8 cellular contexts compared by ENCODE assay signal in the genomic region with DNA sequence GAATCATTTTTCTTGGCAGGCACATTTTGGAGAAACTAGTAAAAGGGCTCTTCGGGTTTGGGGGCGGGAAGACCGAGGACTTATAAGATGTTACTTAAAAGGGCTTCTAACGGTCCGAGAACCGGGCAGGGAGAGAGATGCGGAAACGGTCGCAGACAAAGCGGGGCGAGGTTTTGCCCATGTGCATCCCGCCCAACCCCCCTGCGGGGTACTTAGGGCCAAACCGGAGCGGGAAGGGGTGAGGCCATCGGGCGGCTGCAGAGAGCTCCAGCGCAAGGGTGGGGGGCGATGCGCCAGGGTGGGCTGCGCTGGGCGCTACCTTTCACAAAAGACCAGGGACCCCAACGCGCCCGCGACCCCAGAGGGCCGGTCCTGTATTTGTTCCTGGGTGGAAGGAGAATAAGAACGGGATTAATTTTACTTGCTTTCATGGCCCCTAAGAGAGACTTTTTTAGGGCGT. TPM values are rescaled to one million over a fixed set of nuclear protein-coding genes. Genes with fewer than 3 reads are reported as not detected.
DNase-seq lines count a peak whose midpoint lies in the region; ATAC-seq and TF ChIP-seq lines count a peak whose summit lies in the region.

No MANE protein-coding gene starts in this region.

- TSS peak; percentile 27 for BruUV-seq in PC-9 (replicated peaks; lab: Mats Ljungman, UMichigan)

- H3K4me1 ChIP-seq in BE2C = peaks cover 6% of the 10 kb centered on the region
- H3K4me1 ChIP-seq in PC-9 (replicated peaks; ENCODE audit: insufficient read depth) = peaks cover 39% of the 10 kb centered on the region
- H3K4me1 ChIP-seq in foreskin keratinocyte = no peaks in the 10 kb centered on the region
- peaks cover 27% of the 10 kb centered on the region for H3K4me1 ChIP-seq in neuron (ENCODE audit: insufficient read depth, low read length)

- POLR2A ChIA-PET in PC-9 (lab: Charles Lee; ENCODE audit: unreplicated experiment) = interaction anchor here (0.6 to 0.8 kb wide), 3 partner anchors 33 to 124 kb away, joined by 6 to 18 read pairs (median 8); no protein-coding TSS in a partner anchor

- H3K36me3 ChIP-seq in BE2C (peaks cover 53% of the 10 kb centered on the region), PC-9 (ENCODE audit: low read depth) (peaks cover 22% of the 10 kb centered on the region), neuron (ENCODE audit: insufficient read depth, low read length) (peaks cover 43% of the 10 kb centered on the region)

- H3K9me2 ChIP-seq in PC-9 (ENCODE audit: insufficient read depth) = no peaks in the 10 kb centered on the region

- CTCF ChIA-PET in PC-9 (lab: Charles Lee) = interaction anchor here (0.6 to 0.9 kb wide), 2 partner anchors 49 to 367 kb away, joined by 3 to 4 read pairs; no protein-coding TSS in a partner anchor

- ATAC-seq in foreskin keratinocyte = no peak

- peak overlapping the region; percentile 60 for H3K27ac ChIP-seq in PC-9
- H3K27ac ChIP-seq in foreskin keratinocyte = peak overlapping the region; percentile 95

- intact Hi-C loops in PC-9 (cut with micrococcal nuclease; ENCODE audit: unreplicated experiment) = loop anchor here (1.0 to 5.0 kb wide), 4 partner anchors 22 to 373 kb away; a partner anchor contains a TSS

- peak overlapping the region; percentile 84 for H3K4me2 ChIP-seq in PC-9

- peaks cover 3% of the 10 kb centered on the region for H3K27me3 ChIP-seq in BE2C
- H3K27me3 ChIP-seq in PC-9 (ENCODE audit: insufficient read depth, low read depth) = no peaks in the 10 kb centered on the region
- H3K27me3 ChIP-seq in foreskin keratinocyte = no peaks in the 10 kb centered on the region
- no peaks in the 10 kb centered on the region for H3K27me3 ChIP-seq in neuron (ENCODE audit: insufficient read depth, low read length)

- TF ChIP-seq CTCF in BE2C (IDR thresholded peaks at IDR 0.05; ENCODE audit: low read depth, low read length) = no peak
- TF ChIP-seq CTCF in PC-9 (conservative IDR thresholded peaks at IDR 0.05) = no peak
- TF ChIP-seq CTCF in foreskin keratinocyte (conservative IDR thresholded peaks at IDR 0.05) = no peak

- H3K9me3 ChIP-seq in BE2C (no peaks in the 10 kb centered on the region), PC-9 (ENCODE audit: insufficient read depth, low read depth) (no peaks in the 10 kb centered on the region), neuron (ENCODE audit: low read length) (no peaks in the 10 kb centered on the region)

- H3F3A ChIP-seq in PC-9 (ENCODE audit: insufficient read depth, low read depth) = peaks cover 51% of the 10 kb centered on the region

- 0 out of 2 replicates have a peak overlapping the region, but pooled peaks have one; percentile 61 for H2AFZ ChIP-seq in PC-9
- no peak overlapping the region for H2AFZ ChIP-seq in neuron (ENCODE audit: low read depth, low read length)

- peaks cover 43% of the 10 kb centered on the region for H4K20me1 ChIP-seq in PC-9 (ENCODE audit: insufficient read depth)

- H3K79me2 ChIP-seq in PC-9 (ENCODE audit: low read depth) = peaks cover 62% of the 10 kb centered on the region

- DNase-seq in BE2C (peak; percentile 85), HT-29 (ENCODE audit: low spot score) (peak; percentile 68), PC-9 (peak in 1 of 2 experiments; percentile 53), activated gamma-delta T cell treated with Interleukin-2 at 50 U/mL for 16 hours (peak; percentile 59), foreskin keratinocyte (no peak), ureter (ENCODE audit: low spot score) (peak; percentile 83), foreskin melanocyte (no peak)

- H3K4me3 ChIP-seq in BE2C (ENCODE audit: low read depth, low read length) (peak overlapping the region; percentile 96), PC-9 (peak overlapping the region; percentile 85), neuron (ENCODE audit: low read length) (peak overlapping the region; percentile 87)

RNA-seq across cellular contexts. Expression of a gene that starts 0.6 kb away (rescaled TPM):
- polyA plus RNA-seq in BE2C (2012; ENCODE audit: insufficient read depth, insufficient read length, low read depth) = 764 TPM
- total RNA-seq in HT-29 (2014; rRNA removed; shearing (Covaris generic)) = 935 and 959 TPM in 2 replicates
- total RNA-seq in PC-9 (2021) (697 and 901 TPM in 2 replicates), foreskin keratinocyte (1,201 and 1,290 TPM in 2 replicates), ureter (357 TPM)
- 1,224 and 1,454 TPM in 2 replicates for polyA plus RNA-seq in foreskin keratinocyte

RNA-seq across cellular contexts. Expression of a gene that starts 3.7 kb away (rescaled TPM):
- 41.4 TPM for polyA plus RNA-seq in BE2C (2012; ENCODE audit: insufficient read depth, insufficient read length, low read depth)
- 24.8 and 24.9 TPM in 2 replicates for total RNA-seq in HT-29 (2014; rRNA removed; shearing (Covaris generic))
- total RNA-seq in PC-9 (2021) (72.9 and 81.6 TPM in 2 replicates), foreskin keratinocyte (24.8 and 27.4 TPM in 2 replicates), ureter (41.1 TPM)
- 13.9 and 15.8 TPM in 2 replicates for polyA plus RNA-seq in foreskin keratinocyte

RNA-seq across cellular contexts. Expression of a gene that starts 21.7 kb away (rescaled TPM):
- 190 TPM for polyA plus RNA-seq in BE2C (2012; ENCODE audit: insufficient read depth, insufficient read length, low read depth)
- 142 and 152 TPM in 2 replicates for total RNA-seq in HT-29 (2014; rRNA removed; shearing (Covaris generic))
- 225 and 234 TPM in 2 replicates for total RNA-seq in PC-9 (2021)
- 50.0 and 62.6 TPM in 2 replicates for total RNA-seq in foreskin keratinocyte
- 57.4 and 72.2 TPM in 2 replicates for polyA plus RNA-seq in foreskin keratinocyte
- total RNA-seq in ureter = 133 TPM

RNA-seq across cellular contexts. Expression of a gene that starts 23.6 kb away (rescaled TPM):
- polyA plus RNA-seq in BE2C (2012; ENCODE audit: insufficient read depth, insufficient read length, low read depth) = 6.2 TPM
- total RNA-seq in HT-29 (2014; rRNA removed; shearing (Covaris generic)) = 200 and 206 TPM in 2 replicates
- total RNA-seq in PC-9 (2021) (107 and 117 TPM in 2 replicates), foreskin keratinocyte (279 and 373 TPM in 2 replicates), ureter (23.8 TPM)
- polyA plus RNA-seq in foreskin keratinocyte = 343 and 439 TPM in 2 replicates

RNA-seq across cellular contexts. Expression of a gene that starts 30.0 kb away (rescaled TPM):
- polyA plus RNA-seq in BE2C (2012; ENCODE audit: insufficient read depth, insufficient read length, low read depth) = 58.5 TPM
- 16.2 and 18.3 TPM in 2 replicates for total RNA-seq in HT-29 (2014; rRNA removed; shearing (Covaris generic))
- total RNA-seq in PC-9 (2021) (25.8 and 38.3 TPM in 2 replicates), foreskin keratinocyte (24.5 and 26.3 TPM in 2 replicates), ureter (12.3 TPM)
- polyA plus RNA-seq in foreskin keratinocyte = 41.6 and 45.7 TPM in 2 replicates

Comparison
In these comparisons a context has a peak if more than half of its experiments do, and no peak if none do; other contexts are left out.
1. DNase-seq: peak in BE2C (single experiment), HT-29 (single experiment), activated gamma-delta T cell treated with Interleukin-2 at 50 U/mL for 16 hours (single experiment) and ureter (single experiment); none in foreskin keratinocyte (0 of 2) and foreskin melanocyte (single experiment).
2. Peak in every context shown above with its lines, with median percentiles within 50 percentile points of each other: H3K4me3 ChIP-seq.